Comparison of ENCODE assay signal across 14 cellular contexts in genomic region chr2:180412224-180412623, GRCh38.
DNase-seq lines count a peak whose midpoint lies in the region; ATAC-seq and TF ChIP-seq lines count a peak whose summit lies in the region.
"Had no signal": no experiment of that assay in that cellular context is flagged by ENCODE, and none has a peak within 500 bp of the region (broad histone marks: within the 10 kb centered on the region; RNA-seq: fewer than 3 reads in every experiment).

No MANE protein-coding gene starts in this region.

- peaks cover 4% of the 10 kb centered on the region for H3K27me3 Mint-ChIP-seq in nephron (ENCODE audit: low read depth)
- H3K27me3 Mint-ChIP-seq: CD4-positive, CD25-positive, alpha-beta regulatory T cell had no signal

- H3K27ac ChIP-seq in VCaP (peak overlapping the region; percentile 76), substantia nigra (ENCODE audit: low read depth, low read length, poor library complexity, severe bottlenecking) (no peak overlapping the region)

- ATAC-seq in GM18511 (IDR thresholded peaks at IDR 0.05; ENCODE audit: unreplicated experiment) (peak; percentile 53), HG02938 (IDR thresholded peaks at IDR 0.05; ENCODE audit: unreplicated experiment) (peak; percentile 53), HG02840 (IDR thresholded peaks at IDR 0.05; ENCODE audit: low FRiP score, unreplicated experiment) (no peak)

- peaks cover 28% of the 10 kb centered on the region for H3K4me1 Mint-ChIP-seq in nephron
- H3K4me1 Mint-ChIP-seq: CD4-positive, CD25-positive, alpha-beta regulatory T cell had no signal

- H3K27ac Mint-ChIP-seq in nephron: peak overlapping the region; percentile 88

- DNase-seq in substantia nigra (lab: John Stamatoyannopoulos, UW) (no peak), H4 (ENCODE audit: low spot score) (no peak), NCI-H524 (lab: John Stamatoyannopoulos, UW) (no peak)
- DNase-seq: CD4-positive, CD25-positive, alpha-beta regulatory T cell; HCEC 1CT; KG1; NCI-H1092 treated with DMSO at 0.1 percent for 48 hours; NCI-H187; NCI-H774 had no signal

- H3K36me3 Mint-ChIP-seq in nephron (ENCODE audit: low read depth): no peaks in the 10 kb centered on the region
- H3K36me3 Mint-ChIP-seq: CD4-positive, CD25-positive, alpha-beta regulatory T cell had no signal

- no peaks in the 10 kb centered on the region for H3K9me3 Mint-ChIP-seq in nephron

- TF ChIP-seq CTCF in VCaP (conservative IDR thresholded peaks at IDR 0.05) (no peak), nephron (IDR thresholded peaks at IDR 0.05; ENCODE audit: unreplicated experiment in 3 of 3) (no peak)

- no peak overlapping the region for H3K4me3 Mint-ChIP-seq in nephron
- H3K4me3 Mint-ChIP-seq: CD4-positive, CD25-positive, alpha-beta regulatory T cell had no signal
